ENCODE assay signal across 19 cellular contexts in the genomic region with DNA sequence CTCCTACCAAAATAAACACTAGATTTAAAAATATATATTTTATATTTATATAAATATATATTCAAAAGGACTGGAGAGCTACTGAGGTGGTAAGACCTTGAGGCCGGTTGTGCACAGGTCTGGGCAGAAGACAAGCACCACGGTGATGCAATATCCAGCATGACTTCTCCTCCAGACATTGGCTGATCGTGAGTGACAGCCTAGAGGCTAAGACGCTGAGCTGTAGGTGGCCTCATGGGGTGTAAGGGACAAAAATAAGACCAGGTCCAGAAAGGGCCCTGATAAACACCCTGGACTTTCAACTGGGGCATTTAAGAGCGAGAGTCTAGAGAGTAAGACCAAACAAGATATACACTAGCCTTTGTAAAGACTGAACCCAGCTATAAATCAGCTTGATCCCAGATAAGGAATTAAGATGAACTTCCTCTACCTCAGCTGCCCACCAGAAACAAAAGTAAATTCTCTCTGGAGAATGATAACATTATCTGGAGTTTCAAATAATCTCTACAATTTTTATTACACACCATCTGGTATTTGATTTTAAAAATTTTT. TPM values are rescaled to one million over a fixed set of nuclear protein-coding genes. Genes with fewer than 3 reads are reported as not detected.
DNase-seq lines count a peak whose midpoint lies in the region; ATAC-seq, FAIRE-seq and TF ChIP-seq lines count a peak whose summit lies in the region.
"Had no signal": no experiment of that assay in that cellular context is flagged by ENCODE, and none has a peak within 500 bp of the region (broad histone marks: within the 10 kb centered on the region; RNA-seq: fewer than 3 reads in every experiment).

No MANE protein-coding gene starts in this region.

- TF ChIP-seq CTCF in MCF 10A (IDR thresholded peaks at IDR 0.05; ENCODE audit: unreplicated experiment) (no peak), breast epithelium (IDR thresholded peaks at IDR 0.05) (no peak), NB4 (IDR thresholded peaks at IDR 0.05; ENCODE audit: low read depth, low read length) (no peak), K562 (IDR thresholded peaks at IDR 0.05 in 2 of 3, conservative IDR thresholded peaks at IDR 0.05 in 1 of 3; ENCODE audit: insufficient read depth in 2 of 3, low read depth in 1 of 3, low read length in 3 of 3) (no peak), upper lobe of right lung (IDR thresholded peaks at IDR 0.05) (no peak)

- BruUV-seq in MCF 10A (replicated peaks; lab: Mats Ljungman, UMichigan): no TSS peak
- no TSS peak for BruUV-seq in K562 (replicated peaks; lab: Mats Ljungman, UMichigan)

- peaks cover 37% of the 10 kb centered on the region for H3K27me3 Mint-ChIP-seq in MCF 10A (ENCODE audit: insufficient read depth, unreplicated experiment)

- TF ChIP-seq POLR2A in breast epithelium (IDR thresholded peaks at IDR 0.05) (no peak), NB4 (IDR thresholded peaks at IDR 0.05; ENCODE audit: extremely low read depth, insufficient read length) (no peak), K562 (conservative IDR thresholded peaks at IDR 0.05) (no peak)

- peak overlapping the region in 1 of 2 experiments; percentile 69; a peak in 1 of 4 replicates for H3K9ac ChIP-seq in K562 (ENCODE audit: insufficient read depth in 1 of 2, low read depth in 2 of 2, low read length in 2 of 2)

- peaks cover 18% of the 10 kb centered on the region for H3K4me1 Mint-ChIP-seq in MCF 10A (ENCODE audit: insufficient read depth, unreplicated experiment)

- no peaks in the 10 kb centered on the region for H4K20me1 ChIP-seq in K562 (replicated peaks; ENCODE audit: control insufficient read depth, insufficient read depth, low read length)

- H3K36me3 ChIP-seq in breast epithelium (no peaks in the 10 kb centered on the region), K562 (ENCODE audit: control insufficient read depth, insufficient read depth, low read length) (no peaks in the 10 kb centered on the region), upper lobe of right lung (no peaks in the 10 kb centered on the region)
- H3K36me3 ChIP-seq: SJSA1 had no signal

- ATAC-seq in K562 (peak; percentile 82), upper lobe of right lung (peak; percentile 33)
- ATAC-seq: T-cell had no signal

- no peak overlapping the region for H3K4me3 ChIP-seq in breast epithelium
- H3K4me3 ChIP-seq in NB4 (ENCODE audit: low read depth, low read length): no peak overlapping the region
- H3K4me3 ChIP-seq in K562: no peak overlapping the region
- no peak overlapping the region for H3K4me3 ChIP-seq in upper lobe of right lung
- H3K4me3 ChIP-seq: SJSA1 had no signal

- FAIRE-seq in K562 (lab: Jason Lieb, UNC): peak; percentile 52

- H2AFZ ChIP-seq in K562 (ENCODE audit: low read depth, low read length): peak overlapping the region; percentile 57

- H3K9me3 Mint-ChIP-seq in MCF 10A (ENCODE audit: unreplicated experiment): no peaks in the 10 kb centered on the region
- H3K9me3 Mint-ChIP-seq: HFFc6, T-cell had no signal

- H3K9me3 ChIP-seq in breast epithelium (no peaks in the 10 kb centered on the region), K562 (replicated peaks; ENCODE audit: control insufficient read depth, insufficient read depth, low read depth, low read length) (no peaks in the 10 kb centered on the region), upper lobe of right lung (no peaks in the 10 kb centered on the region)
- H3K9me3 ChIP-seq: SJSA1 had no signal

- TF ChIP-seq EP300 in K562 (IDR thresholded peaks at IDR 0.05; ENCODE audit: low read length): no peak

- in situ Hi-C loops in K562 (cut with MboI): no loop called here

- H3K4me1 ChIP-seq in breast epithelium: no peaks in the 10 kb centered on the region
- peaks cover 20 to 28% of the 10 kb centered on the region in 2 experiments for H3K4me1 ChIP-seq in K562 (replicated peaks in 1 of 2; ENCODE audit: control insufficient read depth in 2 of 2, insufficient read depth in 2 of 2, low read length in 2 of 2)
- peaks cover 13% of the 10 kb centered on the region for H3K4me1 ChIP-seq in upper lobe of right lung

- no peaks in the 10 kb centered on the region for H3K36me3 Mint-ChIP-seq in MCF 10A (ENCODE audit: insufficient read depth, unreplicated experiment)
- H3K36me3 Mint-ChIP-seq: CD14-positive monocyte, T-cell had no signal

- H3K27me3 ChIP-seq in breast epithelium (no peaks in the 10 kb centered on the region), K562 (ENCODE audit: control insufficient read depth in 2 of 2, insufficient read depth in 2 of 2, low read length in 2 of 2) (peaks cover 0 to 3% of the 10 kb centered on the region in 2 experiments; a peak in 2 of 5 replicates), upper lobe of right lung (no peaks in the 10 kb centered on the region)

- H3K27ac Mint-ChIP-seq in MCF 10A (ENCODE audit: low read depth, unreplicated experiment): no peak overlapping the region
- H3K27ac Mint-ChIP-seq: CD14-positive monocyte, HFFc6, T-cell had no signal

- H3K27ac ChIP-seq in breast epithelium (no peak overlapping the region), K562 (ENCODE audit: extremely low read depth, low read depth, low read length) (no peak overlapping the region), upper lobe of right lung (no peak overlapping the region)
- H3K27ac ChIP-seq: RWPE1, SJSA1 had no signal

- CTCF ChIA-PET in MCF 10A (lab: Yijun Ruan, JAX): interaction anchor here (0.5 to 11.0 kb wide), 25 partner anchors 9 to 680 kb away, joined by 3 to 334 read pairs (median 4); a partner anchor contains a TSS
- CTCF ChIA-PET in K562 (lab: Yijun Ruan, JAX; ENCODE audit: low intra/inter-chr PET ratio): no interaction called here

- no peak overlapping the region for H3K4me2 ChIP-seq in K562 (ENCODE audit: insufficient read depth, low read length)

- H3K4me3 Mint-ChIP-seq in MCF 10A (ENCODE audit: unreplicated experiment): no peak overlapping the region
- H3K4me3 Mint-ChIP-seq: CD14-positive monocyte, HFFc6 had no signal

- WGBS in K562 (ENCODE audit: insufficient coverage, low coverage, missing lambda C conversion rate): 0% methylated on average over 5 of the region's 5 CpGs

- TF ChIP-seq RAD21 in K562 (CRISPR knock-in tag; conservative IDR thresholded peaks at IDR 0.05 in 1 of 2, IDR thresholded peaks at IDR 0.05 in 1 of 2): no peak

- POLR2A ChIA-PET in MCF 10A (lab: Yijun Ruan, JAX) (interaction anchor here (0.7 to 3.2 kb wide), 6 partner anchors 9 to 918 kb away, joined by 3 to 64 read pairs (median 4); a partner anchor contains a TSS), K562 (lab: Yijun Ruan, JAX) (interaction anchor here (0.6 to 1.0 kb wide), 2 partner anchors 33 to 67 kb away, joined by 3 to 4 read pairs; no protein-coding TSS in a partner anchor)

- no peaks in the 10 kb centered on the region for H3K79me2 ChIP-seq in K562 (ENCODE audit: control insufficient read depth, insufficient read depth, low read length)

- intact Hi-C loops in MCF 10A (cut with micrococcal nuclease) (loop anchor here (10.0 kb wide), 1 partner anchor 1270 kb away; no protein-coding TSS in a partner anchor), breast epithelium (cut with DNase I; ENCODE audit: low total_unique reads) (no loop called here), K562 (cut with micrococcal nuclease) (loop anchor here (5.0 kb wide), 1 partner anchor 137 kb away; no protein-coding TSS in a partner anchor), upper lobe of right lung (cut with DNase I) (loop anchor here (5.0 kb wide), 1 partner anchor 352 kb away; no protein-coding TSS in a partner anchor)

- DNase-seq in MCF 10A (ENCODE audit: unreplicated experiment): peak; percentile 27
- no peak for DNase-seq in breast epithelium (ENCODE audit: low spot score in 2 of 2)
- peak; percentile 63 for DNase-seq in NB4 (ENCODE audit: low read depth)
- DNase-seq in K562 (ENCODE audit: extremely low read depth in 1 of 4, low spot score in 3 of 4): peak in 2 of 4 experiments; percentile 50 to 54
- DNase-seq in upper lobe of right lung: no peak
- DNase-seq in NK-92 treated with Interleukin-12 subunit alpha and Interleukin-12 subunit beta, amount 100 ng/mL, for 24 hours (lab: John Stamatoyannopoulos, UW): no peak
- DNase-seq in SW480 (ENCODE audit: low spot score): no peak
- DNase-seq: COR-L47, HFFc6, NCI-H1436, NCI-H2029, NCI-H2171 treated with DMSO at 0.1 percent for 48 hours, NCI-H446 treated with DMSO at 0.1 percent for 48 hours, T-cell had no signal

- H3K9me1 ChIP-seq in K562 (ENCODE audit: control insufficient read depth, insufficient read depth, low read length): no peaks in the 10 kb centered on the region

TF ChIP-seq in K562, 482 proteins besides CTCF, POLR2A, EP300 and RAD21 (continues in another document):
- TF ChIP-seq MYC (IDR thresholded peaks at IDR 0.05; ENCODE audit: low read depth, low read length) (peak; percentile 52; the same call in 1 of the 2 replicates), MYC (CRISPR knock-in tag; IDR thresholded peaks at IDR 0.05; ENCODE audit: borderline replicate concordance, low read depth) (no peak)
- TF ChIP-seq, protein P1, sequence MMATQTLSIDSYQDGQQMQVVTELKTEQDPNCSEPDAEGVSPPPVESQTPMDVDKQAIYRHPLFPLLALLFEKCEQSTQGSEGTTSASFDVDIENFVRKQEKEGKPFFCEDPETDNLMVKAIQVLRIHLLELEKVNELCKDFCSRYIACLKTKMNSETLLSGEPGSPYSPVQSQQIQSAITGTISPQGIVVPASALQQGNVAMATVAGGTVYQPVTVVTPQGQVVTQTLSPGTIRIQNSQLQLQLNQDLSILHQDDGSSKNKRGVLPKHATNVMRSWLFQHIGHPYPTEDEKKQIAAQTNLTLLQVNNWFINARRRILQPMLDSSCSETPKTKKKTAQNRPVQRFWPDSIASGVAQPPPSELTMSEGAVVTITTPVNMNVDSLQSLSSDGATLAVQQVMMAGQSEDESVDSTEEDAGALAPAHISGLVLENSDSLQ (IDR thresholded peaks at IDR 0.05): peak; percentile 97

RNA-seq across cellular contexts. Expression of a gene that starts 14.2 kb away (rescaled TPM):
- total RNA-seq in MCF 10A (2022) (not detected in 2 replicates), breast epithelium (not detected), K562 (2014; rRNA removed) (not detected in 2 replicates), K562 (2014; rRNA removed; fragmentation: Illumina TruSeq; extraction: Trizol) (not detected in 2 replicates), K562 (2015; rRNA removed; fragmentation: Illumina TruSeq; extraction: Trizol) (not detected in 2 replicates), K562 (2021) (not detected in 2 replicates), upper lobe of right lung (not detected)
- not detected in 2 replicates for total RNA-seq in K562 (2011; cell fraction: chromatin; rRNA removed; ENCODE audit: low replicate concordance)
- not detected in 2 replicates for total RNA-seq in K562 (2011; cell fraction: nucleolus; rRNA removed)
- total RNA-seq in K562 (2011; cell fraction: nucleoplasm; rRNA removed): 0.23 TPM in 1 of 2 replicates, not detected in the other
- polyA plus RNA-seq in K562 (2011; rRNA removed) (not detected in 2 replicates), K562 (2014; fragmentation: Illumina TruSeq; extraction: Trizol) (not detected in 2 replicates), K562 (2014; fragmentation: Nextera tagmentation; extraction: Ambion mirVana) (under 1 TPM in 1 of 2 experiments, not detected in 1; 0.08 TPM), K562 (2014; rRNA removed) (not detected in 2 replicates)
- polyA plus RNA-seq in K562 (2011; cell fraction: cytosol; rRNA removed): not detected in 2 replicates
- not detected in 2 replicates for polyA plus RNA-seq in K562 (2011; cell fraction: nucleus; rRNA removed)
- 0.06 TPM in 1 of 2 replicates, not detected in the other for polyA plus RNA-seq in K562 (2012)
- not detected in 2 replicates for polyA minus RNA-seq in K562 (2011; rRNA and poly(A)+ RNA removed)
- not detected in 2 replicates for polyA minus RNA-seq in K562 (2011; cell fraction: cytosol; rRNA and poly(A)+ RNA removed)
- polyA minus RNA-seq in K562 (2011; cell fraction: nucleus; rRNA and poly(A)+ RNA removed): not detected in 2 replicates
- total RNA-seq: H4, HFFc6, LHCN-M2, SJSA1, T-cell had no signal
- polyA plus RNA-seq: CD14-positive monocyte had no signal

Comparison
In these comparisons a context has a peak if more than half of its experiments do, and no peak if none do; other contexts are left out.
1. DNase-seq: peak in MCF 10A (single experiment) and NB4 (single experiment); none in breast epithelium (0 of 2), upper lobe of right lung (single experiment), NK-92 treated with Interleukin-12 subunit alpha and Interleukin-12 subunit beta, amount 100 ng/mL, for 24 hours (single experiment) and SW480 (single experiment).